ENCODE assay signal across 1 cellular context in genomic region chr6:163667372-163668060, GRCh38.
TF ChIP-seq lines count a peak whose summit lies in the region.

No MANE protein-coding gene starts in this region.

TF ChIP-seq in GM12878, 131 proteins besides CTCF, POLR2A, EP300 and RAD21 (continued from another document):
- TF ChIP-seq E4F1 (IDR thresholded peaks at IDR 0.05; ENCODE audit: borderline replicate concordance, partially characterized antibody) = no peak
- peak in 1 of 2 experiments; percentile 39; a peak in 1 of 4 replicates for TF ChIP-seq SRF (IDR thresholded peaks at IDR 0.05; ENCODE audit: low read depth in 2 of 2, low read length in 2 of 2)
- TF ChIP-seq NFIC (IDR thresholded peaks at IDR 0.05; ENCODE audit: low read depth, low read length) = peak; percentile 71; the same call in 1 of the 2 replicates
- peak; percentile 74 for TF ChIP-seq MEF2B (IDR thresholded peaks at IDR 0.05; ENCODE audit: partially characterized antibody, poor library complexity, severe bottlenecking)
- 0 out of 2 replicates have a peak, but pooled peaks have one; percentile 18 for TF ChIP-seq MLLT1 (IDR thresholded peaks at IDR 0.05)
- TF ChIP-seq MEF2A (IDR thresholded peaks at IDR 0.05; ENCODE audit: insufficient read depth, low read depth, low read length) = 0 out of 2 replicates have a peak, but pooled peaks have one; percentile 6
- no peak for TF ChIP-seq SREBF2 (IDR thresholded peaks at IDR 0.05; ENCODE audit: low read length)
- peak; percentile 69; the same call in 1 of the 2 replicates for TF ChIP-seq CREB1 (IDR thresholded peaks at IDR 0.05; ENCODE audit: low read depth)
- no peak for TF ChIP-seq SMAD1 (IDR thresholded peaks at IDR 0.05; ENCODE audit: low read depth, partially characterized antibody)
- TF ChIP-seq NFYA (IDR thresholded peaks at IDR 0.05; ENCODE audit: borderline replicate concordance, low read depth, low read length) = no peak
- peak; percentile 30; the same call in 1 of the 2 replicates for TF ChIP-seq TBL1XR1 (IDR thresholded peaks at IDR 0.05; ENCODE audit: low read depth, low read length)
- peak; percentile 72; the same call in 1 of the 2 replicates for TF ChIP-seq CBX5 (IDR thresholded peaks at IDR 0.05; ENCODE audit: low read depth)
- peak; percentile 22; the same call in 1 of the 2 replicates for TF ChIP-seq ZNF384 (IDR thresholded peaks at IDR 0.05; ENCODE audit: borderline replicate concordance, low read depth, low read length)
- TF ChIP-seq TARDBP (IDR thresholded peaks at IDR 0.05; ENCODE audit: borderline replicate concordance) = no peak
- TF ChIP-seq YY1 (IDR thresholded peaks at IDR 0.05; ENCODE audit: low read depth, low read length) = peak; percentile 61; the same call in 1 of the 2 replicates
- TF ChIP-seq BCL11A (IDR thresholded peaks at IDR 0.05; ENCODE audit: low read depth, low read length) = 0 out of 2 replicates have a peak, but pooled peaks have one; percentile 21
- TF ChIP-seq LARP7 (IDR thresholded peaks at IDR 0.05) = no peak
- no peak for TF ChIP-seq WRNIP1 (IDR thresholded peaks at IDR 0.05; ENCODE audit: borderline replicate concordance, low read depth, low read length)
- TF ChIP-seq ZBED1 (IDR thresholded peaks at IDR 0.05; ENCODE audit: borderline replicate concordance) = no peak
- TF ChIP-seq MXI1 (IDR thresholded peaks at IDR 0.05; ENCODE audit: low read depth, low read length) = no peak
- peak in 1 of 2 experiments; percentile 89; a peak in 2 of 4 replicates for TF ChIP-seq ETV6 (conservative IDR thresholded peaks at IDR 0.05 in 1 of 2, IDR thresholded peaks at IDR 0.05 in 1 of 2; ENCODE audit: borderline replicate concordance in 1 of 2, low read depth in 1 of 2)
- no peak for TF ChIP-seq RBBP5 (conservative IDR thresholded peaks at IDR 0.05)
- TF ChIP-seq ZNF622 (IDR thresholded peaks at IDR 0.05) = no peak
- TF ChIP-seq ZBTB40 (IDR thresholded peaks at IDR 0.05; ENCODE audit: borderline replicate concordance) = no peak
- TF ChIP-seq STAT3 (IDR thresholded peaks at IDR 0.05; ENCODE audit: low read depth, low read length) = no peak
- no peak for TF ChIP-seq CEBPB (IDR thresholded peaks at IDR 0.05; ENCODE audit: borderline replicate concordance in 1 of 2, low read depth in 2 of 2, low read length in 2 of 2)
- TF ChIP-seq ZSCAN29 (IDR thresholded peaks at IDR 0.05) = no peak
- TF ChIP-seq PAX5 (IDR thresholded peaks at IDR 0.05; ENCODE audit: borderline replicate concordance, low read depth, low read length) = peak; percentile 65; the same call in 1 of the 2 replicates
- no peak for TF ChIP-seq RFX5 (IDR thresholded peaks at IDR 0.05; ENCODE audit: low read depth, low read length)
- TF ChIP-seq EED (IDR thresholded peaks at IDR 0.05; ENCODE audit: low read depth) = peak; percentile 25; the same call in 1 of the 2 replicates
- no peak for TF ChIP-seq NKRF (conservative IDR thresholded peaks at IDR 0.05)
- no peak for TF ChIP-seq REST (IDR thresholded peaks at IDR 0.05; ENCODE audit: low read depth, low read length)
- no peak for TF ChIP-seq TCF7 (IDR thresholded peaks at IDR 0.05; ENCODE audit: borderline replicate concordance)
- TF ChIP-seq CREM (IDR thresholded peaks at IDR 0.05; ENCODE audit: low read depth) = peak; percentile 49; the same call in 1 of the 2 replicates
- TF ChIP-seq BMI1 (IDR thresholded peaks at IDR 0.05; ENCODE audit: borderline replicate concordance) = no peak
- no peak for TF ChIP-seq HDAC6 (IDR thresholded peaks at IDR 0.05; ENCODE audit: unreplicated experiment)
- no peak; the same call in 1 of the 2 replicates for TF ChIP-seq RCOR1 (conservative IDR thresholded peaks at IDR 0.05; ENCODE audit: low read depth, low read length)
- TF ChIP-seq IRF4 (IDR thresholded peaks at IDR 0.05; ENCODE audit: low read depth, low read length) = peak; percentile 80
- TF ChIP-seq RELB (IDR thresholded peaks at IDR 0.05; ENCODE audit: low read depth) = no peak
- TF ChIP-seq ZZZ3 (IDR thresholded peaks at IDR 0.05; ENCODE audit: control insufficient read depth, insufficient read length, low read depth) = no peak
- peak; percentile 32; the same call in 1 of the 2 replicates for TF ChIP-seq CHD2 (IDR thresholded peaks at IDR 0.05; ENCODE audit: borderline replicate concordance, low read depth, low read length)
- no peak for TF ChIP-seq SIN3A (IDR thresholded peaks at IDR 0.05; ENCODE audit: low read depth, low read length)
- peak; percentile 72; the same call in 1 of the 2 replicates for TF ChIP-seq GABPA (IDR thresholded peaks at IDR 0.05; ENCODE audit: low read depth)
